27 cellular contexts compared by ENCODE assay signal in genomic region chr3:37715358-37715757, GRCh38.
DNase-seq lines count a peak whose midpoint lies in the region; TF ChIP-seq lines count a peak whose summit lies in the region.
"Had no signal": no experiment of that assay in that cellular context is flagged by ENCODE, and none has a peak within 500 bp of the region (broad histone marks: within the 10 kb centered on the region; RNA-seq: fewer than 3 reads in every experiment).

No MANE protein-coding gene starts in this region.

- BruUV-seq in A673 (replicated peaks; lab: Mats Ljungman, UMichigan) = no TSS peak

- peaks cover 8% of the 10 kb centered on the region for H3K9me3 Mint-ChIP-seq in glutamatergic neuron (ENCODE audit: unreplicated experiment)
- H3K9me3 Mint-ChIP-seq: CD8-positive, alpha-beta T cell; IgD-negative memory B cell had no signal

- H3K36me3 ChIP-seq in A673 (ENCODE audit: insufficient read depth, low read length, poor library complexity, severe bottlenecking) (no peaks in the 10 kb centered on the region), left ventricle myocardium inferior (peaks cover 14% of the 10 kb centered on the region)
- H3K36me3 ChIP-seq: SJSA1 had no signal

- TF ChIP-seq CTCF in A673 (conservative IDR thresholded peaks at IDR 0.05; ENCODE audit: low read depth, low read length) = no peak
- TF ChIP-seq CTCF in glutamatergic neuron (IDR thresholded peaks at IDR 0.05; ENCODE audit: partially characterized antibody, unreplicated experiment) = no peak
- no peak for TF ChIP-seq CTCF in left ventricle myocardium inferior (IDR thresholded peaks at IDR 0.05; ENCODE audit: borderline replicate concordance)

- H3K27me3 Mint-ChIP-seq in glutamatergic neuron (ENCODE audit: unreplicated experiment) = peaks cover 13% of the 10 kb centered on the region
- H3K27me3 Mint-ChIP-seq: IgD-negative memory B cell had no signal

- DNase-seq in A673 (ENCODE audit: low spot score) = peak; percentile 6
- peak; percentile 72 for DNase-seq in D341Med (ENCODE audit: low spot score)
- peak; percentile 84 for DNase-seq in SK-N-DZ (ENCODE audit: low spot score)
- peak; percentile 71 for DNase-seq in glutamatergic neuron
- no peak for DNase-seq in cerebellar cortex (ENCODE audit: low spot score)
- no peak for DNase-seq in GOT3 (lab: John Stamatoyannopoulos, UW)
- no peak for DNase-seq in NAMALWA (ENCODE audit: low spot score)
- DNase-seq in left ventricle myocardium inferior = no peak
- DNase-seq: CD8-positive, alpha-beta T cell; DMS153; DND-41; HCEC 1CT; NCI-H1092; NCI-H1436 treated with DMSO at 0.1 percent for 48 hours; NCI-H2029 treated with DMSO at 0.1 percent for 48 hours; NCI-H2171; NCI-H226; NCI-H510A; NCI-H748 treated with DMSO at 0.1 percent for 48 hours; Right ventricle myocardium superior; RPMI8226 had no signal

- intact Hi-C loops in A673 (cut with micrococcal nuclease; ENCODE audit: unreplicated experiment) (no loop called here), left ventricle myocardium inferior (cut with micrococcal nuclease) (no loop called here)

- H3K27ac Mint-ChIP-seq in glutamatergic neuron (ENCODE audit: unreplicated experiment) = peak overlapping the region; percentile 72
- H3K27ac Mint-ChIP-seq: CD8-positive, alpha-beta T cell; IgD-negative memory B cell had no signal

- H3K27ac ChIP-seq in A673 (ENCODE audit: low read depth, low read length, poor library complexity, severe bottlenecking) = no peak overlapping the region
- no peak overlapping the region for H3K27ac ChIP-seq in left ventricle myocardium inferior (replicated peaks)
- H3K27ac ChIP-seq: A549, C4-2B, HL-60, KMS-11, SJSA1 had no signal

- H3K36me3 Mint-ChIP-seq in glutamatergic neuron (ENCODE audit: unreplicated experiment) = peaks cover 5% of the 10 kb centered on the region
- H3K36me3 Mint-ChIP-seq: CD8-positive, alpha-beta T cell had no signal

- peaks cover 22% of the 10 kb centered on the region for H3K4me1 Mint-ChIP-seq in glutamatergic neuron (ENCODE audit: low read depth, unreplicated experiment)

- H3K4me3 ChIP-seq in A673 (ENCODE audit: low read depth, low read length, poor library complexity, severe bottlenecking) = no peak overlapping the region
- H3K4me3 ChIP-seq in left ventricle myocardium inferior = no peak overlapping the region
- H3K4me3 ChIP-seq: A549, SJSA1 had no signal

- CTCF ChIA-PET in A673 (lab: Charles Lee) = no interaction called here

- no peaks in the 10 kb centered on the region for H3K9me3 ChIP-seq in A673 (ENCODE audit: low read depth, low read length, poor library complexity, severe bottlenecking)
- H3K9me3 ChIP-seq in left ventricle myocardium inferior (replicated peaks) = no peaks in the 10 kb centered on the region
- H3K9me3 ChIP-seq: A549, SJSA1 had no signal

- H3K4me3 Mint-ChIP-seq in glutamatergic neuron (ENCODE audit: unreplicated experiment) = peak overlapping the region; percentile 32
- H3K4me3 Mint-ChIP-seq: CD8-positive, alpha-beta T cell; IgD-negative memory B cell had no signal

- POLR2A ChIA-PET in A673 (lab: Charles Lee; ENCODE audit: low non-redundant PET) = no interaction called here

- H3K27me3 ChIP-seq in A673 (replicated peaks; ENCODE audit: insufficient read depth, low read depth, low read length, poor library complexity) (no peaks in the 10 kb centered on the region), left ventricle myocardium inferior (ENCODE audit: low read depth) (no peaks in the 10 kb centered on the region)
- H3K27me3 ChIP-seq: SJSA1 had no signal

- H3K4me1 ChIP-seq in A673 (ENCODE audit: insufficient read depth, low read length, poor library complexity, severe bottlenecking) = no peaks in the 10 kb centered on the region
- peaks cover 47% of the 10 kb centered on the region for H3K4me1 ChIP-seq in left ventricle myocardium inferior

Comparison
In these comparisons a context has a peak if more than half of its experiments do, and no peak if none do; other contexts are left out.
1. DNase-seq: peak in A673 (single experiment), D341Med (single experiment), SK-N-DZ (single experiment) and glutamatergic neuron (single experiment); none in cerebellar cortex (single experiment), GOT3 (single experiment), NAMALWA (single experiment) and left ventricle myocardium inferior (single experiment).